1 cellular context compared by ENCODE assay signal in genomic region chr5:108788142-108788541, GRCh38.
TF ChIP-seq lines count a peak whose summit lies in the region.

No MANE protein-coding gene starts in this region.

TF ChIP-seq in GM23338, 12 proteins besides CTCF, POLR2A, EP300 and RAD21 (continued from another document):
- TF ChIP-seq ZNF462 (CRISPR knock-in tag; IDR thresholded peaks at IDR 0.05): no peak
